In the genomic region with DNA sequence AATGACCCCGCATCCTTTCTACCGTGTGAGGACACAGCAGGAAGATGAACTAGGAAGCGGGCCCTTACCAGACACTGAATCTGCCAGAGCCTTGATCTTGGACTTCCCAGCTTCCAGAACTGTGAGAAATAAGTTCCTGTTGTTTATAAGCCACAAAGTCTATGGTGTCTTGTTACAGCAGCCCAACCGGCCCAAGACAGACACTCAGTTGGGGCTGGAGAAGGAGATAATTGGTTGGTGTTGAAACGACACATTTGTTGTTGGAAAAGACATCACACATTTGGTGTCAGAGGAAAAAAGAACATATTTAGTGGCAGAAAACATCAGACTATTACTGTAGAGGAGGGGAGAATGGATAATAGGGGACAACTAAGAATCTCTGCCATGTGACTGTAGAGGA, we compare ENCODE assay signal across 2 cellular contexts.
TF ChIP-seq lines count a peak whose summit lies in the region.

No MANE protein-coding gene starts in this region.

TF ChIP-seq in HEK293, 187 proteins besides CTCF, POLR2A, EP300 and RAD21:
- TF ChIP-seq ZNF214 (tag by site-specific recombination; IDR thresholded peaks at IDR 0.05; ENCODE audit: borderline replicate concordance) (no peak), EGR2 (tag by site-specific recombination; IDR thresholded peaks at IDR 0.05; ENCODE audit: low read depth) (no peak), ZNF449 (tag by site-specific recombination; IDR thresholded peaks at IDR 0.05) (peak; percentile 96), ZNF37A (tag by site-specific recombination; IDR thresholded peaks at IDR 0.05) (no peak), TSHZ1 (tag by site-specific recombination; IDR thresholded peaks at IDR 0.05; ENCODE audit: borderline replicate concordance) (no peak)

TF ChIP-seq in H1, 55 proteins besides CTCF, POLR2A, EP300 and RAD21:
- no peak for TF ChIP-seq SP2 (IDR thresholded peaks at IDR 0.05; ENCODE audit: low read length)
- no peak for TF ChIP-seq SIX5 (IDR thresholded peaks at IDR 0.05; ENCODE audit: low read depth, low read length)
- no peak for TF ChIP-seq CREB1 (IDR thresholded peaks at IDR 0.05)
- no peak for TF ChIP-seq ZNF274 (IDR thresholded peaks at IDR 0.05; ENCODE audit: borderline replicate concordance, extremely low read depth, low read length)
